In genomic region chr4:891747-892146, GRCh38 we compare ENCODE assay signal across 10 cellular contexts. TPM values are rescaled to one million over a fixed set of nuclear protein-coding genes. Genes with fewer than 3 reads are reported as not detected.
DNase-seq lines count a peak whose midpoint lies in the region; ATAC-seq and TF ChIP-seq lines count a peak whose summit lies in the region.
"Had no signal": no experiment of that assay in that cellular context is flagged by ENCODE, and none has a peak within 500 bp of the region (broad histone marks: within the 10 kb centered on the region; RNA-seq: fewer than 3 reads in every experiment).

No MANE protein-coding gene starts in this region.

- TF ChIP-seq CTCF in AG09319 (IDR thresholded peaks at IDR 0.05; ENCODE audit: low read depth, low read length) = peak; percentile 10
- peak; percentile 16; the same call in 1 of the 3 replicates for TF ChIP-seq CTCF in GM12872 (IDR thresholded peaks at IDR 0.05; ENCODE audit: insufficient read depth, low read depth, low read length)
- TF ChIP-seq CTCF in SK-N-SH (IDR thresholded peaks at IDR 0.05) = 0 out of 2 replicates have a peak, but pooled peaks have one; percentile 20
- TF ChIP-seq CTCF in foreskin keratinocyte (conservative IDR thresholded peaks at IDR 0.05) = peak; percentile 44
- TF ChIP-seq CTCF in psoas muscle (IDR thresholded peaks at IDR 0.05) = no peak

- H3K9me2 ChIP-seq in SK-N-SH = no peaks in the 10 kb centered on the region

- intact Hi-C loops in left colon (cut with DNase I, micrococcal nuclease) = no loop called here
- intact Hi-C loops in psoas muscle (cut with DNase I) = no loop called here

- H3K4me3 ChIP-seq in SK-N-SH (ENCODE audit: low read depth in 2 of 2, low read length in 1 of 2) = no peak overlapping the region; a peak in 1 of 4 replicates
- H3K4me3 ChIP-seq in psoas muscle = no peak overlapping the region

- peak; percentile 29; the same call in 1 of the 2 replicates for TF ChIP-seq RAD21 in SK-N-SH (IDR thresholded peaks at IDR 0.05; ENCODE audit: low read length)

- H3K9ac ChIP-seq in SK-N-SH = no peak overlapping the region

- DNase-seq in AG09319 (ENCODE audit: extremely low read depth, low read depth) (no peak), SK-N-SH (peak; percentile 61), foreskin keratinocyte (no peak), NCI-H2081 (lab: John Stamatoyannopoulos, UW) (no peak), left colon (no peak), kidney glomerular epithelial cell (lab: John Stamatoyannopoulos, UW) (no peak), psoas muscle (no peak)
- DNase-seq: NCI-H510A had no signal

- H2AFZ ChIP-seq in SK-N-SH (ENCODE audit: low read depth) = no peak overlapping the region

- H3K4me1 ChIP-seq in SK-N-SH (ENCODE audit: control insufficient read depth in 1 of 2, insufficient read depth in 2 of 2, low read depth in 1 of 2, low read length in 1 of 2) (no peaks in the 10 kb centered on the region), foreskin keratinocyte (no peaks in the 10 kb centered on the region), psoas muscle (no peaks in the 10 kb centered on the region)

- no peak for TF ChIP-seq EP300 in SK-N-SH (IDR thresholded peaks at IDR 0.05; ENCODE audit: borderline replicate concordance in 1 of 2, low read depth in 1 of 2, low read length in 1 of 2)

- H3K79me2 ChIP-seq in SK-N-SH (ENCODE audit: insufficient read depth) = no peaks in the 10 kb centered on the region

- no peak overlapping the region for H3K4me2 ChIP-seq in SK-N-SH

- H3K27ac ChIP-seq in SK-N-SH (ENCODE audit: low read depth in 2 of 2, low read length in 1 of 2) (no peak overlapping the region), foreskin keratinocyte (no peak overlapping the region), psoas muscle (no peak overlapping the region)
- H3K27ac ChIP-seq: HL-60 had no signal

- POLR2A ChIA-PET in SK-N-SH (lab: Yijun Ruan, JAX) = no interaction called here

- H3K36me3 ChIP-seq in SK-N-SH (replicated peaks in 1 of 2; ENCODE audit: control insufficient read depth in 1 of 2, insufficient read depth in 2 of 2, low read length in 1 of 2) (peaks cover 6 to 48% of the 10 kb centered on the region in 2 experiments), psoas muscle (ENCODE audit: insufficient read depth in 1 of 2, low read depth in 1 of 2) (peaks cover 2 to 76% of the 10 kb centered on the region in 2 donors)

- H3K9me3 ChIP-seq in SK-N-SH (no peaks in the 10 kb centered on the region), psoas muscle (no peaks in the 10 kb centered on the region)

- no peaks in the 10 kb centered on the region for H4K20me1 ChIP-seq in SK-N-SH (ENCODE audit: insufficient read depth)

- no peaks in the 10 kb centered on the region for H3F3A ChIP-seq in SK-N-SH (replicated peaks; ENCODE audit: insufficient read depth)

- 100% methylated on average over 3 of the region's 10 CpGs for WGBS in SK-N-SH (ENCODE audit: low lambda C conversion rate)
- 88 to 92% (median 91%) methylated on average over 10 of the region's 10 CpGs for WGBS in psoas muscle, 3 donors

- H3K27me3 ChIP-seq in SK-N-SH (ENCODE audit: insufficient read depth) (no peaks in the 10 kb centered on the region), foreskin keratinocyte (no peaks in the 10 kb centered on the region), psoas muscle (ENCODE audit: insufficient read depth in 3 of 3, low read length in 2 of 3) (no peaks in the 10 kb centered on the region)

- ATAC-seq in foreskin keratinocyte (no peak), left colon (no peak), psoas muscle (no peak)

- CTCF ChIA-PET in SK-N-SH (lab: Yijun Ruan, JAX) = interaction anchor here (0.9 to 2.3 kb wide), 3 partner anchors 13 to 149 kb away, joined by 3 to 11 read pairs (median 4); no protein-coding TSS in a partner anchor

TF ChIP-seq in SK-N-SH, 30 proteins besides CTCF, POLR2A, EP300 and RAD21:
- TF ChIP-seq, protein P1, sequence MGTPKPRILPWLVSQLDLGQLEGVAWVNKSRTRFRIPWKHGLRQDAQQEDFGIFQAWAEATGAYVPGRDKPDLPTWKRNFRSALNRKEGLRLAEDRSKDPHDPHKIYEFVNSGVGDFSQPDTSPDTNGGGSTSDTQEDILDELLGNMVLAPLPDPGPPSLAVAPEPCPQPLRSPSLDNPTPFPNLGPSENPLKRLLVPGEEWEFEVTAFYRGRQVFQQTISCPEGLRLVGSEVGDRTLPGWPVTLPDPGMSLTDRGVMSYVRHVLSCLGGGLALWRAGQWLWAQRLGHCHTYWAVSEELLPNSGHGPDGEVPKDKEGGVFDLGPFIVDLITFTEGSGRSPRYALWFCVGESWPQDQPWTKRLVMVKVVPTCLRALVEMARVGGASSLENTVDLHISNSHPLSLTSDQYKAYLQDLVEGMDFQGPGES (IDR thresholded peaks at IDR 0.05; ENCODE audit: low read depth, low read length) = no peak
- TF ChIP-seq TCF12 (IDR thresholded peaks at IDR 0.05) (no peak), EZH2phosphoT487 (IDR thresholded peaks at IDR 0.05; ENCODE audit: borderline replicate concordance, low read depth) (no peak), GABPA (IDR thresholded peaks at IDR 0.05; ENCODE audit: low read depth) (no peak), NRF1 (IDR thresholded peaks at IDR 0.05; ENCODE audit: low read depth, low read length) (no peak), NFIC (IDR thresholded peaks at IDR 0.05; ENCODE audit: borderline replicate concordance) (no peak), FOXM1 (IDR thresholded peaks at IDR 0.05; ENCODE audit: low read depth) (no peak), JUND (IDR thresholded peaks at IDR 0.05) (no peak), FOXJ3 (CRISPR knock-in tag; IDR thresholded peaks at IDR 0.05) (no peak), SIN3A (IDR thresholded peaks at IDR 0.05; ENCODE audit: borderline replicate concordance, low read depth, low read length) (no peak), YY1 (IDR thresholded peaks at IDR 0.05; ENCODE audit: low read depth) (no peak), SMC3 (IDR thresholded peaks at IDR 0.05; ENCODE audit: low read depth, low read length) (no peak)

RNA-seq across cellular contexts. Expression of gene GAK, which starts 40.4 kb away (rescaled TPM):
- polyA plus RNA-seq in SK-N-SH (2012; rRNA removed) = 35.9 and 36.1 TPM in 2 replicates
- 11.0 and 18.2 TPM in 2 replicates for polyA plus RNA-seq in SK-N-SH (2012; cell fraction: cytosol; rRNA removed)
- 131 and 150 TPM in 2 replicates for polyA plus RNA-seq in SK-N-SH (2012; cell fraction: nucleus; rRNA removed)
- total RNA-seq in foreskin keratinocyte = 48.0 and 50.5 TPM in 2 replicates
- polyA plus RNA-seq in foreskin keratinocyte = 49.7 and 57.8 TPM in 2 replicates
- total RNA-seq in left colon = 100 to 1,000 TPM; 197 to 265 TPM
- 10 to 100 TPM; 20.9 to 46.7 (median 29.9) TPM for total RNA-seq in psoas muscle
- 10 to 100 TPM; 25.7 to 55.8 (median 38.7) TPM for polyA plus RNA-seq in psoas muscle

RNA-seq across cellular contexts. Expression of gene TMEM175, which starts 40.5 kb away (rescaled TPM):
- polyA plus RNA-seq in SK-N-SH (2012; rRNA removed) (43.1 and 54.2 TPM in 2 replicates), foreskin keratinocyte (18.7 and 19.4 TPM in 2 replicates), psoas muscle (10 to 100 TPM in 2 of 3 donors, 1 to 10 TPM in 1; 8.7 to 23.9 (median 13.8) TPM)
- polyA plus RNA-seq in SK-N-SH (2012; cell fraction: cytosol; rRNA removed) = 12.9 and 16.8 TPM in 2 replicates
- polyA plus RNA-seq in SK-N-SH (2012; cell fraction: nucleus; rRNA removed) = 280 and 427 TPM in 2 replicates
- total RNA-seq in foreskin keratinocyte (10.7 and 12.2 TPM in 2 replicates), left colon (10 to 100 TPM; 21.4 to 28.6 TPM), psoas muscle (10 to 100 TPM; 11.7 to 15.3 (median 14.7) TPM)
